8 cellular contexts compared by ENCODE assay signal in genomic region chr12:50314629-50315312, GRCh38. TPM values are rescaled to one million over a fixed set of nuclear protein-coding genes. Genes with fewer than 3 reads are reported as not detected.
DNase-seq lines count a peak whose midpoint lies in the region; ATAC-seq and TF ChIP-seq lines count a peak whose summit lies in the region.

No MANE protein-coding gene starts in this region.

- no peaks in the 10 kb centered on the region for H3K27me3 ChIP-seq in BE2C
- no peaks in the 10 kb centered on the region for H3K27me3 ChIP-seq in HAP-1 (ENCODE audit: low read depth)
- no peaks in the 10 kb centered on the region for H3K27me3 ChIP-seq in OCI-LY1 (ENCODE audit: insufficient read depth, low read length)
- no peaks in the 10 kb centered on the region for H3K27me3 ChIP-seq in esophagus muscularis mucosa
- no peaks in the 10 kb centered on the region for H3K27me3 ChIP-seq in parathyroid adenoma (ENCODE audit: control insufficient read depth, insufficient read depth, low read length)

- no peaks in the 10 kb centered on the region for H3K79me2 ChIP-seq in OCI-LY1 (ENCODE audit: insufficient read depth, low read length)
- peaks cover 3% of the 10 kb centered on the region for H3K79me2 ChIP-seq in parathyroid adenoma

- no peaks in the 10 kb centered on the region for H3F3A ChIP-seq in OCI-LY1 (ENCODE audit: insufficient read depth, low read length)

- TF ChIP-seq CTCF in BE2C (IDR thresholded peaks at IDR 0.05; ENCODE audit: low read depth, low read length) (peak; percentile 72), OCI-LY1 (IDR thresholded peaks at IDR 0.05; ENCODE audit: low read length) (peak; percentile 68), esophagus muscularis mucosa (IDR thresholded peaks at IDR 0.05) (peak; percentile 45 to 57 (median 51)), parathyroid adenoma (IDR thresholded peaks at IDR 0.05) (peak; percentile 32)

- intact Hi-C loops in esophagus muscularis mucosa (cut with DNase I): loop anchor here (5.0 kb wide), 1 partner anchor 237 kb away; no protein-coding TSS in a partner anchor

- no peak overlapping the region for H3K4me3 ChIP-seq in BE2C (ENCODE audit: low read depth, low read length)
- H3K4me3 ChIP-seq in HAP-1: no peak overlapping the region
- H3K4me3 ChIP-seq in OCI-LY1 (ENCODE audit: low read depth, low read length, poor library complexity, severe bottlenecking): no peak overlapping the region
- H3K4me3 ChIP-seq in esophagus muscularis mucosa: no peak overlapping the region
- no peak overlapping the region for H3K4me3 ChIP-seq in parathyroid adenoma (ENCODE audit: low read depth, low read length)

- in situ Hi-C loops in HAP-1 (cut with MboI; ENCODE audit: low sequenced_read_pairs): loop anchor here (5.0 to 10.0 kb wide), 2 partner anchors 130 to 182 kb away; no protein-coding TSS in a partner anchor

- no peak for TF ChIP-seq EP300 in esophagus muscularis mucosa (IDR thresholded peaks at IDR 0.05)

- no peak for TF ChIP-seq POLR2A in esophagus muscularis mucosa (IDR thresholded peaks at IDR 0.05; ENCODE audit: low read depth)

- DNase-seq in BE2C (peak; percentile 40), HAP-1 (ENCODE audit: low spot score in 2 of 2) (peak; percentile 40 to 77), esophagus muscularis mucosa (ENCODE audit: extremely low spot score) (no peak), GM19240 (ENCODE audit: insufficient read length, low spot score) (no peak)

- H3K9ac ChIP-seq in OCI-LY1 (ENCODE audit: low read length): no peak overlapping the region
- no peak overlapping the region for H3K9ac ChIP-seq in parathyroid adenoma

- H3K9me3 ChIP-seq in BE2C: no peaks in the 10 kb centered on the region
- no peaks in the 10 kb centered on the region for H3K9me3 ChIP-seq in HAP-1
- H3K9me3 ChIP-seq in OCI-LY1 (ENCODE audit: low read length): no peaks in the 10 kb centered on the region
- no peaks in the 10 kb centered on the region for H3K9me3 ChIP-seq in esophagus muscularis mucosa
- no peaks in the 10 kb centered on the region for H3K9me3 ChIP-seq in parathyroid adenoma (ENCODE audit: control insufficient read depth, low read length)

- H3K4me2 ChIP-seq in OCI-LY1 (ENCODE audit: low read length): no peak overlapping the region
- no peak overlapping the region for H3K4me2 ChIP-seq in parathyroid adenoma (ENCODE audit: low read length)

- H3K9me2 ChIP-seq in OCI-LY1 (ENCODE audit: low read depth, low read length): no peaks in the 10 kb centered on the region

- 69% methylated on average over 7 of the region's 7 CpGs for WGBS in esophagus muscularis mucosa

- ATAC-seq in HG02973 (IDR thresholded peaks at IDR 0.05; ENCODE audit: unreplicated experiment) (no peak), HG03565 (IDR thresholded peaks at IDR 0.05; ENCODE audit: unreplicated experiment) (no peak)

- H2AFZ ChIP-seq in OCI-LY1 (ENCODE audit: low read length) (no peak overlapping the region), parathyroid adenoma (peak overlapping the region; percentile 9)

- H3K27ac ChIP-seq in OCI-LY1 (ENCODE audit: low read depth, low read length, poor library complexity, severe bottlenecking) (no peak overlapping the region), esophagus muscularis mucosa (replicated peaks in 1 of 4) (no peak overlapping the region), parathyroid adenoma (no peak overlapping the region)

- no peaks in the 10 kb centered on the region for H4K20me1 ChIP-seq in OCI-LY1 (ENCODE audit: insufficient read depth, low read length)

- H3K36me3 ChIP-seq in BE2C (no peaks in the 10 kb centered on the region), HAP-1 (replicated peaks) (no peaks in the 10 kb centered on the region), OCI-LY1 (ENCODE audit: insufficient read depth, low read length) (no peaks in the 10 kb centered on the region), esophagus muscularis mucosa (no peaks in the 10 kb centered on the region), parathyroid adenoma (ENCODE audit: control insufficient read depth, insufficient read depth, low read length) (no peaks in the 10 kb centered on the region)

- H3K4me1 ChIP-seq in BE2C (no peaks in the 10 kb centered on the region), HAP-1 (peaks cover 6% of the 10 kb centered on the region), OCI-LY1 (ENCODE audit: insufficient read depth, low read length, severe bottlenecking) (no peaks in the 10 kb centered on the region), esophagus muscularis mucosa (peaks cover 0 to 11% (median 6%) of the 10 kb centered on the region in 4 donors), parathyroid adenoma (peaks cover 3% of the 10 kb centered on the region)

RNA-seq across cellular contexts. Expression of gene LIMA1, which starts 31.5 kb away (rescaled TPM):
- polyA plus RNA-seq in BE2C (2012; ENCODE audit: insufficient read depth, insufficient read length, low read depth): 29.2 TPM
- total RNA-seq in esophagus muscularis mucosa: 10 to 100 TPM; 23.9 to 62.7 (median 37.2) TPM

Comparison
In these comparisons a context has a peak if more than half of its experiments do, and no peak if none do; other contexts are left out.
1. DNase-seq: peak in BE2C (single experiment) and HAP-1 (2 of 2); none in esophagus muscularis mucosa (single experiment) and GM19240 (single experiment).
2. Peak in every context shown above with its lines, with median percentiles within 50 percentile points of each other: CTCF ChIP-seq.